15 cellular contexts compared by ENCODE assay signal in genomic region chr2:160430001-160430344, GRCh38.
DNase-seq lines count a peak whose midpoint lies in the region; ATAC-seq and TF ChIP-seq lines count a peak whose summit lies in the region.
"Had no signal": no experiment of that assay in that cellular context is flagged by ENCODE, and none has a peak within 500 bp of the region (broad histone marks: within the 10 kb centered on the region; RNA-seq: fewer than 3 reads in every experiment).

No MANE protein-coding gene starts in this region.

- TF ChIP-seq EP300 in esophagus muscularis mucosa (IDR thresholded peaks at IDR 0.05), result no peak
- no peak for TF ChIP-seq EP300 in upper lobe of left lung (IDR thresholded peaks at IDR 0.05)

- H3K4me1 Mint-ChIP-seq in activated T-cell treated with anti-CD3 and anti-CD28 coated beads, Interleukin-2, amount 50 U/mL, for 72 hours (ENCODE audit: low read depth), result peaks cover 72% of the 10 kb centered on the region
- H3K4me1 Mint-ChIP-seq in activated T-cell treated with anti-CD3 and anti-CD28 coated beads, Interleukin-2, amount 50 U/mL, for 4 hours (ENCODE audit: low read depth), result peaks cover 61% of the 10 kb centered on the region

- H3K4me1 ChIP-seq in RWPE2 (ENCODE audit: insufficient read depth, poor library complexity, severe bottlenecking) (peaks cover 44% of the 10 kb centered on the region), esophagus muscularis mucosa (peaks cover 41 to 74% (median 65%) of the 10 kb centered on the region in 4 donors), upper lobe of left lung (peaks cover 37 to 60% (median 46%) of the 10 kb centered on the region in 4 donors)

- H3K4me3 ChIP-seq in RWPE2 (ENCODE audit: severe bottlenecking) (no peak overlapping the region), esophagus muscularis mucosa (no peak overlapping the region), upper lobe of left lung (no peak overlapping the region)
- H3K4me3 ChIP-seq: pancreas, thoracic aorta had no signal

- H3K27ac Mint-ChIP-seq in activated T-cell treated with anti-CD3 and anti-CD28 coated beads, Interleukin-2, amount 50 U/mL, for 72 hours, result peak overlapping the region; percentile 17

- H3K9me3 Mint-ChIP-seq in activated T-cell treated with anti-CD3 and anti-CD28 coated beads, Interleukin-2, amount 50 U/mL, for 72 hours, result peaks cover 4% of the 10 kb centered on the region in 2 donors
- no peaks in the 10 kb centered on the region for H3K9me3 Mint-ChIP-seq in activated T-cell treated with anti-CD3 and anti-CD28 coated beads, Interleukin-2, amount 50 U/mL, for 4 hours

- no peaks in the 10 kb centered on the region for H3K9me3 ChIP-seq in RWPE2 (ENCODE audit: severe bottlenecking)
- H3K9me3 ChIP-seq in esophagus muscularis mucosa, result peaks cover 0 to 9% (median 4%) of the 10 kb centered on the region in 4 donors
- peaks cover 0 to 13% (median 2%) of the 10 kb centered on the region in 4 donors for H3K9me3 ChIP-seq in upper lobe of left lung
- H3K9me3 ChIP-seq: pancreas had no signal

- peaks cover 19% of the 10 kb centered on the region; the same call in 1 of the 2 replicates for H3K36me3 ChIP-seq in RWPE2 (ENCODE audit: low read depth)
- peaks cover 0 to 5% (median 2%) of the 10 kb centered on the region in 4 donors for H3K36me3 ChIP-seq in esophagus muscularis mucosa
- H3K36me3 ChIP-seq in upper lobe of left lung, result no peaks in the 10 kb centered on the region
- H3K36me3 ChIP-seq: pancreas, thoracic aorta had no signal

- H3K4me3 Mint-ChIP-seq in activated T-cell treated with anti-CD3 and anti-CD28 coated beads, Interleukin-2, amount 50 U/mL, for 72 hours, result no peak overlapping the region
- H3K4me3 Mint-ChIP-seq in activated T-cell treated with anti-CD3 and anti-CD28 coated beads, Interleukin-2, amount 50 U/mL, for 4 hours, result no peak overlapping the region
- H3K4me3 Mint-ChIP-seq: CD14-positive monocyte had no signal

- TF ChIP-seq CTCF in RWPE2 (IDR thresholded peaks at IDR 0.05; ENCODE audit: poor library complexity, severe bottlenecking), result no peak
- TF ChIP-seq CTCF in esophagus muscularis mucosa (IDR thresholded peaks at IDR 0.05), result no peak
- no peak for TF ChIP-seq CTCF in upper lobe of left lung (IDR thresholded peaks at IDR 0.05)

- H3K27me3 ChIP-seq in RWPE2 (ENCODE audit: insufficient read depth, poor library complexity, severe bottlenecking), result no peaks in the 10 kb centered on the region
- H3K27me3 ChIP-seq in esophagus muscularis mucosa, result no peaks in the 10 kb centered on the region
- H3K27me3 ChIP-seq in upper lobe of left lung, result no peaks in the 10 kb centered on the region
- H3K27me3 ChIP-seq: pancreas had no signal

- TF ChIP-seq POLR2A in esophagus muscularis mucosa (IDR thresholded peaks at IDR 0.05; ENCODE audit: low read depth) (no peak), upper lobe of left lung (IDR thresholded peaks at IDR 0.05) (no peak)

- ATAC-seq in activated T-cell treated with anti-CD3 and anti-CD28 coated beads, Interleukin-2, amount 50 U/mL, for 72 hours (replicated peaks in 1 of 2), result no peak
- ATAC-seq in activated T-cell treated with anti-CD3 and anti-CD28 coated beads, Interleukin-2, amount 50 U/mL, for 4 hours, result no peak
- no peak for ATAC-seq in RWPE2 (ENCODE audit: low read depth)
- ATAC-seq in upper lobe of left lung (ENCODE audit: low FRiP score in 2 of 2), result no peak
- no peak for ATAC-seq in HG03039 (IDR thresholded peaks at IDR 0.05; ENCODE audit: unreplicated experiment)

- H3K27ac ChIP-seq in RWPE2 (ENCODE audit: poor library complexity, severe bottlenecking) (peak overlapping the region; percentile 41), esophagus muscularis mucosa (replicated peaks in 1 of 4) (peak overlapping the region; percentile 60 to 78 (median 68)), upper lobe of left lung (peak overlapping the region in 3 of 4 donors; percentile 9 to 69 (median 16))
- H3K27ac ChIP-seq: pancreas had no signal

- no peaks in the 10 kb centered on the region for H3K27me3 Mint-ChIP-seq in activated T-cell treated with anti-CD3 and anti-CD28 coated beads, Interleukin-2, amount 50 U/mL, for 72 hours (ENCODE audit: low read depth)
- no peaks in the 10 kb centered on the region for H3K27me3 Mint-ChIP-seq in activated T-cell treated with anti-CD3 and anti-CD28 coated beads, Interleukin-2, amount 50 U/mL, for 4 hours (ENCODE audit: low read depth)

- no peak for DNase-seq in activated T-cell treated with anti-CD3 and anti-CD28 coated beads, Interleukin-2, amount 50 U/mL, for 72 hours
- DNase-seq in activated T-cell treated with anti-CD3 and anti-CD28 coated beads, Interleukin-2, amount 50 U/mL, for 4 hours, result no peak
- DNase-seq in RWPE2 (ENCODE audit: low spot score) (no peak), esophagus muscularis mucosa (ENCODE audit: extremely low spot score) (no peak), upper lobe of left lung (no peak), NCI-H146 treated with DMSO at 0.1 percent for 48 hours (lab: John Stamatoyannopoulos, UW; ENCODE audit: unreplicated experiment) (no peak), DMS79 treated with DMSO at 0.1 percent for 48 hours (lab: John Stamatoyannopoulos, UW) (no peak)
- DNase-seq: activated CD4-positive, alpha-beta T cell treated with anti-CD3 and anti-CD28 coated beads for 4 hours; activated T-cell treated with anti-CD3 and anti-CD28 coated beads for 4 hours; NCI-H1436 treated with DMSO at 0.1 percent for 48 hours; pancreas; stimulated activated CD4-positive, alpha-beta T cell treated with anti-CD3 and anti-CD28 coated beads, Interleukin-4, amount 100 ng/mL, for 24 hours had no signal

- H3K36me3 Mint-ChIP-seq in activated T-cell treated with anti-CD3 and anti-CD28 coated beads, Interleukin-2, amount 50 U/mL, for 72 hours (ENCODE audit: insufficient read depth in 2 of 2), result peaks cover 9 to 13% of the 10 kb centered on the region in 2 donors
- peaks cover 3% of the 10 kb centered on the region for H3K36me3 Mint-ChIP-seq in activated T-cell treated with anti-CD3 and anti-CD28 coated beads, Interleukin-2, amount 50 U/mL, for 4 hours (ENCODE audit: insufficient read depth)

- intact Hi-C loops in esophagus muscularis mucosa (cut with DNase I), result no loop called here

Comparison
In these comparisons a context has a peak if more than half of its experiments do, and no peak if none do; other contexts are left out.
1. H3K27ac ChIP-seq: peak in every context shown above with its lines; median percentile 68 in esophagus muscularis mucosa; 41 in RWPE2; 16 in upper lobe of left lung.